In the genomic region with DNA sequence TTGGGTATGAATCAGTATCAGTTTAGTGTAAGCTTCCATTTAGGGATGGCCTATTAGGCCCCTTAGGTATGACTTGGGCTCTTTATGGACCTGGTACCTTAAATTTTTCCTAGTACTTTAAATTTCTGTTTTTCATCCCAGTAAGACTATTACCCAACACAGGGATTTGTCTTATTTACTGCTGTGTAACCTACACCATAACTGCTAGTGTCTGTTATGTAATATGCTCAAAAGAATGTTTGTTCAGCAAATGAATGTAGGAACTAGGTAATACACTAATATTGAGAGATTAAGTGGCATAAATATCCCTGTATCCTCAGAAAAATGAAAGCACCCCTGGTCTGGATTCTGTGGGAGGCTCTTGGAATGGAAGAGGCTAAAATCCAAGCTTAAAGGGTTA, we compare ENCODE assay signal across 18 cellular contexts.
"Had no signal": no experiment of that assay in that cellular context is flagged by ENCODE, and none has a peak within 500 bp of the region (broad histone marks: within the 10 kb centered on the region; RNA-seq: fewer than 3 reads in every experiment).

No MANE protein-coding gene starts in this region.

- H3K27ac ChIP-seq: colonic mucosa, esophagus squamous epithelium, foreskin keratinocyte, parathyroid adenoma, prostate gland, sigmoid colon, stomach, thoracic aorta, transverse colon had no signal

- H3K27me3 ChIP-seq: colonic mucosa, esophagus squamous epithelium, foreskin keratinocyte, sigmoid colon, stomach, transverse colon had no signal

- DNase-seq: cerebellar nuclear complex; colonic mucosa; dermis blood vessel endothelial cell; esophagus squamous epithelium; foreskin keratinocyte; mammary epithelial cell; naive thymus-derived CD4-positive, alpha-beta T cell; nephron progenitor cell; sigmoid colon; small intestine; stimulated activated CD4-positive, alpha-beta T cell treated with anti-CD3 and anti-CD28 coated beads, Interleukin-12 subunit alpha, Interleukin-12 subunit beta, amount 100 ng/mL, for 4 hours; stimulated activated naive CD4-positive, alpha-beta T cell; stomach; substantia nigra; transverse colon had no signal

- ATAC-seq: foreskin keratinocyte; naive thymus-derived CD4-positive, alpha-beta T cell had no signal

- H3K36me3 ChIP-seq: colonic mucosa, prostate gland, sigmoid colon, thoracic aorta had no signal

- H3K4me3 ChIP-seq: colonic mucosa, esophagus squamous epithelium, prostate gland, sigmoid colon, stomach, thoracic aorta, transverse colon had no signal

- H3K4me1 ChIP-seq: colonic mucosa, esophagus squamous epithelium, parathyroid adenoma, prostate gland, sigmoid colon, stomach, transverse colon had no signal

- H3K9me3 ChIP-seq: colonic mucosa, esophagus squamous epithelium, prostate gland, sigmoid colon, stomach, thoracic aorta, transverse colon had no signal
